ENCODE assay signal across 11 cellular contexts in the genomic region with DNA sequence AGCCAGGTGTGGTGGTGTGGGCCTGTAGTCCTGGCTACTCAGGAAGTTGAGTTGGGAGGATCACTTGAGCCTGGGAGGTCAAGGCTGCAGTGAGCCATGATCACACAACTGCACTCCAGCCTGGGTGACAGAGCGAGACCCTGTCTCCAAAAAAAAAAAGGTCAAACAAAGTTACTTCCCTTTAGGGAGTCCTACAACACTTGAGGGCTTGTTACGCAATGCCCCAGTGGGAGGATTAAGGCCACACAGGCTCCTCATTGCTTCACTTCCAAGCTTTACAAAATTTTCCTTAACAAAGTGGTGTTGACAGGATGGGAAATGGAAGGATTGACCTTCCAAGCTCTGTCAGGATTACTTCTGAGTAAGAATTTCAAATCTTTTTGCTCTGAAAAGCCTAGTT. TPM values are rescaled to one million over a fixed set of nuclear protein-coding genes. Genes with fewer than 3 reads are reported as not detected.
A peak's percentile ranks its signal among the peaks of the same experiment; 100 is the strongest.
DNase-seq lines count a peak whose midpoint lies in the region; ATAC-seq and TF ChIP-seq lines count a peak whose summit lies in the region.
"Had no signal": no experiment of that assay in that cellular context is flagged by ENCODE, and none has a peak within 500 bp of the region (broad histone marks: within the 10 kb centered on the region; RNA-seq: fewer than 3 reads in every experiment).

No MANE protein-coding gene starts in this region.

- no peak overlapping the region for H3K4me2 ChIP-seq in smooth muscle cell

- peak overlapping the region; percentile 86 for H3K27ac ChIP-seq in smooth muscle cell (ENCODE audit: low read depth)

- no peaks in the 10 kb centered on the region for H3K79me2 ChIP-seq in smooth muscle cell (ENCODE audit: low read depth)

- TF ChIP-seq CTCF in HFFc6 (IDR thresholded peaks at IDR 0.05) (no peak), fibroblast of pulmonary artery (IDR thresholded peaks at IDR 0.05; ENCODE audit: low read length, missing control alignments) (no peak), smooth muscle cell (IDR thresholded peaks at IDR 0.05; ENCODE audit: borderline replicate concordance, insufficient read depth, poor library complexity, severe bottlenecking) (no peak)

- WGBS in smooth muscle cell (ENCODE audit: low lambda C conversion rate) = 46% methylated on average over 2 of the region's 2 CpGs

- H3K4me3 ChIP-seq in fibroblast of pulmonary artery (replicated peaks; ENCODE audit: low read depth, low read length) (no peak overlapping the region), smooth muscle cell (no peak overlapping the region)

- no peak for ATAC-seq in GM18909 (IDR thresholded peaks at IDR 0.05; ENCODE audit: poor library complexity, unreplicated experiment)
- ATAC-seq: Panc1 had no signal

- peak overlapping the region; percentile 66; the same call in 1 of the 2 replicates for H3K27ac Mint-ChIP-seq in HFFc6

- H3K27me3 Mint-ChIP-seq in HFFc6 (ENCODE audit: insufficient read depth) = peaks cover 2% of the 10 kb centered on the region; the same call in 1 of the 2 replicates

- no peak overlapping the region for H3K4me3 Mint-ChIP-seq in HFFc6

- peaks cover 12% of the 10 kb centered on the region for H3F3A ChIP-seq in smooth muscle cell (ENCODE audit: low read depth)

- no peaks in the 10 kb centered on the region for H3K9me3 ChIP-seq in smooth muscle cell (replicated peaks; ENCODE audit: low read depth)

- DNase-seq in HFFc6 (no peak), RPMI7951 (ENCODE audit: low read depth) (peak; percentile 48), fibroblast of pulmonary artery (ENCODE audit: low read depth) (peak; percentile 93), smooth muscle cell (lab: John Stamatoyannopoulos, UW; ENCODE audit: unreplicated experiment) (no peak), HUDEP-2 (lab: John Stamatoyannopoulos, UW; ENCODE audit: unreplicated experiment in 76 of 76) (no peak), T-helper 1 cell (no peak)
- DNase-seq: effector memory CD4-positive, alpha-beta T cell; retina had no signal

- H3K36me3 Mint-ChIP-seq in HFFc6 (ENCODE audit: low read depth) = no peaks in the 10 kb centered on the region; the same call in 1 of the 2 replicates

- H4K20me1 ChIP-seq in smooth muscle cell (ENCODE audit: low read depth) = no peaks in the 10 kb centered on the region

- H3K4me1 ChIP-seq in smooth muscle cell (ENCODE audit: low read depth) = peaks cover 23% of the 10 kb centered on the region

- H2AFZ ChIP-seq in smooth muscle cell (ENCODE audit: low read depth) = no peak overlapping the region

- H3K4me1 Mint-ChIP-seq in HFFc6 (ENCODE audit: low read depth) = peaks cover 55% of the 10 kb centered on the region

- H3K9ac ChIP-seq in smooth muscle cell (ENCODE audit: low read depth) = no peak overlapping the region

- no peaks in the 10 kb centered on the region for H3K9me3 Mint-ChIP-seq in HFFc6

- no peaks in the 10 kb centered on the region for H3K27me3 ChIP-seq in smooth muscle cell (ENCODE audit: low read depth)

- H3K36me3 ChIP-seq in smooth muscle cell (ENCODE audit: low read depth) = no peaks in the 10 kb centered on the region

RNA-seq across cellular contexts. Expression of gene EXTL1, which starts 6.2 kb away (rescaled TPM):
- 10 to 100 TPM in 3 of 6 experiments, 1 to 10 TPM in 3; 8.1 to 22.9 (median 9.4) TPM for total RNA-seq in HFFc6 (2021; fragmentation: NEBNext Ultra II Directional; extraction: Animal tissue kit (Norgen Biotek cat#: 25700))
- total RNA-seq in RPMI7951 (2014; rRNA removed; shearing (Covaris generic)) = 2.2 and 4.1 TPM in 2 replicates
- total RNA-seq in smooth muscle cell = 11.2 and 14.1 TPM in 2 replicates
- polyA plus RNA-seq in smooth muscle cell = 9.2 and 25.8 TPM in 2 replicates

RNA-seq across cellular contexts. Expression of gene PAFAH2, which starts 17.5 kb away (rescaled TPM):
- 10 to 100 TPM in 3 of 6 experiments, 1 to 10 TPM in 3; 9.4 to 14.0 (median 10.0) TPM for total RNA-seq in HFFc6 (2021; fragmentation: NEBNext Ultra II Directional; extraction: Animal tissue kit (Norgen Biotek cat#: 25700))
- total RNA-seq in RPMI7951 (2014; rRNA removed; shearing (Covaris generic)) = 8.4 and 10.2 TPM in 2 replicates
- 9.2 and 9.4 TPM in 2 replicates for total RNA-seq in smooth muscle cell
- polyA plus RNA-seq in smooth muscle cell = 9.6 and 13.2 TPM in 2 replicates

RNA-seq across cellular contexts. Expression of gene SLC30A2, which starts 30.6 kb away (rescaled TPM):
- total RNA-seq in HFFc6 (2021; fragmentation: NEBNext Ultra II Directional; extraction: Animal tissue kit (Norgen Biotek cat#: 25700)) = not detected
- not detected in 2 replicates for total RNA-seq in RPMI7951 (2014; rRNA removed; shearing (Covaris generic))
- 0.27 TPM in 1 of 2 replicates, not detected in the other for total RNA-seq in smooth muscle cell
- 0.53 and 0.56 TPM in 2 replicates for polyA plus RNA-seq in smooth muscle cell
- total RNA-seq: mononuclear cell had no signal

RNA-seq across cellular contexts. Expression of gene TRIM63, which starts 52.1 kb away (rescaled TPM):
- not detected for total RNA-seq in HFFc6 (2021; fragmentation: NEBNext Ultra II Directional; extraction: Animal tissue kit (Norgen Biotek cat#: 25700))
- 0.12 TPM in 1 of 2 replicates, not detected in the other for total RNA-seq in RPMI7951 (2014; rRNA removed; shearing (Covaris generic))
- not detected in 2 replicates for total RNA-seq in smooth muscle cell
- 0.14 and 0.97 TPM in 2 replicates for polyA plus RNA-seq in smooth muscle cell
- total RNA-seq: mononuclear cell had no signal

Comparison
In these comparisons a context has a peak if more than half of its experiments do, and no peak if none do; other contexts are left out.
1. DNase-seq: peak in RPMI7951 (single experiment) and fibroblast of pulmonary artery (single experiment); none in HFFc6 (single experiment), smooth muscle cell (single experiment), HUDEP-2 (0 of 76) and T-helper 1 cell (0 of 5).